Comparison of ENCODE assay signal across 11 cellular contexts in genomic region chr7:70736715-70737460, GRCh38.
DNase-seq lines count a peak whose midpoint lies in the region; ATAC-seq and TF ChIP-seq lines count a peak whose summit lies in the region.
"Had no signal": no experiment of that assay in that cellular context is flagged by ENCODE, and none has a peak within 500 bp of the region (broad histone marks: within the 10 kb centered on the region; RNA-seq: fewer than 3 reads in every experiment).

No MANE protein-coding gene starts in this region.

- H3K4me3 ChIP-seq in AG04450 (ENCODE audit: low read depth, low read length): peak overlapping the region; percentile 53
- peak overlapping the region in 30 of 59 donors; percentile 3 to 53 (median 23) for H3K4me3 ChIP-seq in dorsolateral prefrontal cortex
- H3K4me3 ChIP-seq in mucosa of rectum (ENCODE audit: low read length in 2 of 2): peak overlapping the region; percentile 40 to 58
- H3K4me3 ChIP-seq in effector memory CD4-positive, alpha-beta T cell (ENCODE audit: insufficient read depth, low read depth, low read length, poor library complexity, severe bottlenecking): no peak overlapping the region

- DNase-seq in AG04450 (ENCODE audit: low read depth, low spot score) (peak; percentile 26), HT1080 (ENCODE audit: low read depth) (peak; percentile 77), dorsolateral prefrontal cortex (no peak), NCI-H510A (lab: John Stamatoyannopoulos, UW) (no peak), mucosa of gallbladder (ENCODE audit: low spot score) (no peak)
- no peak for DNase-seq in effector memory CD4-positive, alpha-beta T cell
- DNase-seq: activated CD4-positive, alpha-beta T cell treated with anti-CD3 and anti-CD28 coated beads, Interleukin-2, amount 50 U/mL, for 4 hours; hypothalamus; NCI-H1694 treated with DMSO at 0.1 percent for 48 hours had no signal

- POLR2A ChIA-PET in AG04450 (lab: Yijun Ruan, JAX): no interaction called here

- H3K4me1 ChIP-seq in mucosa of rectum (ENCODE audit: control insufficient read depth in 2 of 2, insufficient read depth in 2 of 2, low read length in 2 of 2): peaks cover 2 to 23% of the 10 kb centered on the region in 2 donors
- H3K4me1 ChIP-seq in effector memory CD4-positive, alpha-beta T cell (ENCODE audit: control insufficient read depth, insufficient read depth, low read length, poor library complexity, severe bottlenecking): no peaks in the 10 kb centered on the region

- no peaks in the 10 kb centered on the region for H3K36me3 ChIP-seq in mucosa of rectum (ENCODE audit: control insufficient read depth in 2 of 2, insufficient read depth in 2 of 2, low read length in 2 of 2)
- H3K36me3 ChIP-seq in effector memory CD4-positive, alpha-beta T cell (ENCODE audit: control insufficient read depth, insufficient read depth, low read length): no peaks in the 10 kb centered on the region

- TF ChIP-seq CTCF in AG04450 (IDR thresholded peaks at IDR 0.05; ENCODE audit: low read depth, low read length) (no peak), dorsolateral prefrontal cortex (IDR thresholded peaks at IDR 0.05 in 54 of 56, conservative IDR thresholded peaks at IDR 0.05 in 2 of 56; ENCODE audit: low read depth in 1 of 56, partially characterized antibody in 56 of 56) (no peak)

- intact Hi-C loops in dorsolateral prefrontal cortex (cut with DNase I): no loop called here

- H3K9me3 ChIP-seq in AG04450 (ENCODE audit: control insufficient read depth, insufficient read depth, low read length): no peaks in the 10 kb centered on the region
- no peaks in the 10 kb centered on the region for H3K9me3 ChIP-seq in mucosa of rectum (ENCODE audit: control insufficient read depth in 2 of 2, low read length in 2 of 2)
- no peaks in the 10 kb centered on the region for H3K9me3 ChIP-seq in effector memory CD4-positive, alpha-beta T cell (ENCODE audit: control insufficient read depth, low read length)

- ATAC-seq in GM21423 (IDR thresholded peaks at IDR 0.05; ENCODE audit: unreplicated experiment): no peak

- H3K27ac ChIP-seq in AG04450 (ENCODE audit: low read depth, low read length) (peak overlapping the region; percentile 23), dorsolateral prefrontal cortex (peak overlapping the region in 18 of 59 donors; percentile 2 to 65 (median 23)), mucosa of rectum (ENCODE audit: low read depth in 2 of 2, low read length in 2 of 2) (no peak overlapping the region)
- H3K27ac ChIP-seq in effector memory CD4-positive, alpha-beta T cell (ENCODE audit: insufficient read depth, low read length, poor library complexity, severe bottlenecking): no peak overlapping the region

- CTCF ChIA-PET in AG04450 (lab: Charles Lee): no interaction called here

- H3K27me3 ChIP-seq in AG04450 (ENCODE audit: control insufficient read depth, insufficient read depth, low read length) (no peaks in the 10 kb centered on the region), dorsolateral prefrontal cortex (no peaks in the 10 kb centered on the region), mucosa of rectum (ENCODE audit: control insufficient read depth in 2 of 2, insufficient read depth in 2 of 2, low read length in 2 of 2) (no peaks in the 10 kb centered on the region)
- no peaks in the 10 kb centered on the region for H3K27me3 ChIP-seq in effector memory CD4-positive, alpha-beta T cell (replicated peaks; ENCODE audit: control insufficient read depth, insufficient read depth, low read length, poor library complexity, severe bottlenecking)

- H3K9ac ChIP-seq in mucosa of rectum (ENCODE audit: low read depth in 1 of 2, low read length in 2 of 2): peak overlapping the region; percentile 4 to 26

Comparison
In these comparisons a context has a peak if more than half of its experiments do, and no peak if none do; other contexts are left out.
1. DNase-seq: peak in AG04450 (single experiment) and HT1080 (single experiment); none in dorsolateral prefrontal cortex (0 of 10), effector memory CD4-positive, alpha-beta T cell (0 of 3), NCI-H510A (single experiment) and mucosa of gallbladder (single experiment).